22 cellular contexts compared by ENCODE assay signal in the genomic region with DNA sequence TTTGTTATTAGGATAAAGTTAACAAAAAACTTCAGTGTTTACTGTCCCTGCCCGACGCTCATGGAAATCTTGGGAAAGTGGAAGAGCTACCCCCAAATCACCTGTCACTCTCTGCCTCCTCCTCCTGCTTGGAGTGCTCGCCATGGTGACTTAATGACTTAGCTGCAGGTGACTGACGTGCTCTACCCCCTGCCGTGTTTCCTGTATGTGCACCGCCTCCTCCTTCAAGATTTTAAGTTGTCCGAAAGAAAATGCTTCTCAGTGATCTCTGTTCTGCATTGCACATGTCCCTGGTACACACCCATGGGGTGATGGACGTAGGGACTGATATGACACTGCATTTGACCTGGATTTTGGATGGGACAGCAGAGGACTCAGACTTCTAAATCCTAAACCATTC.
"Had no signal": no experiment of that assay in that cellular context is flagged by ENCODE, and none has a peak within 500 bp of the region (broad histone marks: within the 10 kb centered on the region; RNA-seq: fewer than 3 reads in every experiment).

No MANE protein-coding gene starts in this region.

- H3K4me3 ChIP-seq: pancreas, psoas muscle, right lobe of liver, stomach, suprapubic skin, tibial nerve had no signal

- H3K4me1 Mint-ChIP-seq: activated naive CD8-positive, alpha-beta T cell treated with anti-CD3 and anti-CD28 coated beads for 36 hours; memory B cell; stimulated activated effector memory CD8-positive, alpha-beta T cell treated with anti-CD3 and anti-CD28 coated beads, Interleukin-12 subunit alpha, Interleukin-12 subunit beta, amount 100 ng/mL, for 72 hours had no signal

- H3K36me3 ChIP-seq: pancreas, right lobe of liver, stomach, suprapubic skin, tibial nerve had no signal

- H3K9me3 ChIP-seq: pancreas, psoas muscle, right lobe of liver, stomach, suprapubic skin, tibial nerve had no signal

- H3K4me1 ChIP-seq: psoas muscle, right lobe of liver, suprapubic skin, tibial nerve had no signal

- H3K27ac Mint-ChIP-seq: activated CD4-positive, alpha-beta memory T cell treated with anti-CD3 and anti-CD28 coated beads for 36 hours; activated naive CD8-positive, alpha-beta T cell treated with anti-CD3 and anti-CD28 coated beads for 36 hours; memory B cell; stimulated activated effector memory CD8-positive, alpha-beta T cell treated with anti-CD3 and anti-CD28 coated beads, Interleukin-12 subunit alpha, Interleukin-12 subunit beta, amount 100 ng/mL, for 72 hours had no signal

- H3K9me3 Mint-ChIP-seq: activated CD4-positive, alpha-beta memory T cell treated with anti-CD3 and anti-CD28 coated beads for 36 hours; activated naive CD8-positive, alpha-beta T cell treated with anti-CD3 and anti-CD28 coated beads for 36 hours; memory B cell; nephron; stimulated activated effector memory CD8-positive, alpha-beta T cell treated with anti-CD3 and anti-CD28 coated beads, Interleukin-12 subunit alpha, Interleukin-12 subunit beta, amount 100 ng/mL, for 72 hours had no signal

- ATAC-seq: left cardiac atrium; psoas muscle; right lobe of liver; stimulated activated effector memory CD8-positive, alpha-beta T cell treated with anti-CD3 and anti-CD28 coated beads, Interleukin-12 subunit alpha, Interleukin-12 subunit beta, amount 100 ng/mL, for 72 hours had no signal

- H3K27me3 Mint-ChIP-seq: activated CD4-positive, alpha-beta memory T cell treated with anti-CD3 and anti-CD28 coated beads for 36 hours had no signal

- H3K27me3 ChIP-seq: pancreas, right lobe of liver, stomach, tibial nerve had no signal

- DNase-seq: activated CD4-positive, alpha-beta memory T cell treated with anti-CD3 and anti-CD28 coated beads for 36 hours; activated CD4-positive, alpha-beta T cell treated with anti-CD3 and anti-CD28 coated beads for 48 hours; activated naive CD4-positive, alpha-beta T cell treated with Interleukin-2 at 50 U/mL for 16 hours; activated naive CD8-positive, alpha-beta T cell treated with anti-CD3 and anti-CD28 coated beads for 36 hours; activated T-cell treated with anti-CD3 and anti-CD28 coated beads, Interleukin-2, amount 50 U/mL, for 48 hours; cerebellar nuclear complex; cortex of kidney; erythroblast; foreskin fibroblast; left cardiac atrium; pancreas; psoas muscle; right lobe of liver; small intestine; stimulated activated CD4-positive, alpha-beta T cell treated with anti-CD3 and anti-CD28 coated beads, Interleukin-2, amount 100 ng/mL, for 24 hours; stomach; T-helper 2 cell had no signal

- H3K4me3 Mint-ChIP-seq: activated CD4-positive, alpha-beta memory T cell treated with anti-CD3 and anti-CD28 coated beads for 36 hours; activated naive CD8-positive, alpha-beta T cell treated with anti-CD3 and anti-CD28 coated beads for 36 hours; memory B cell; nephron; stimulated activated effector memory CD8-positive, alpha-beta T cell treated with anti-CD3 and anti-CD28 coated beads, Interleukin-12 subunit alpha, Interleukin-12 subunit beta, amount 100 ng/mL, for 72 hours had no signal

- H3K36me3 Mint-ChIP-seq: activated CD4-positive, alpha-beta memory T cell treated with anti-CD3 and anti-CD28 coated beads for 36 hours; activated naive CD8-positive, alpha-beta T cell treated with anti-CD3 and anti-CD28 coated beads for 36 hours; memory B cell had no signal

- H3K27ac ChIP-seq: psoas muscle, right lobe of liver, stomach, suprapubic skin, tibial nerve had no signal
